In genomic region chr4:76087007-76087769, GRCh38 we compare ENCODE assay signal across 1 cellular context.
TF ChIP-seq lines count a peak whose summit lies in the region.

No MANE protein-coding gene starts in this region.

TF ChIP-seq in K562, 482 proteins besides CTCF, POLR2A, EP300 and RAD21 (continued from another document and continues in another):
- TF ChIP-seq ZNF639 (CRISPR knock-in tag; conservative IDR thresholded peaks at IDR 0.05 in 1 of 2, IDR thresholded peaks at IDR 0.05 in 1 of 2), result no peak
- no peak for TF ChIP-seq SRSF7 (optimal IDR thresholded peaks at IDR 0.05; ENCODE audit: low read depth, low read length)
- TF ChIP-seq SAFB (IDR thresholded peaks at IDR 0.05; ENCODE audit: borderline replicate concordance, low read depth, low read length), result no peak
- TF ChIP-seq, protein P1, sequence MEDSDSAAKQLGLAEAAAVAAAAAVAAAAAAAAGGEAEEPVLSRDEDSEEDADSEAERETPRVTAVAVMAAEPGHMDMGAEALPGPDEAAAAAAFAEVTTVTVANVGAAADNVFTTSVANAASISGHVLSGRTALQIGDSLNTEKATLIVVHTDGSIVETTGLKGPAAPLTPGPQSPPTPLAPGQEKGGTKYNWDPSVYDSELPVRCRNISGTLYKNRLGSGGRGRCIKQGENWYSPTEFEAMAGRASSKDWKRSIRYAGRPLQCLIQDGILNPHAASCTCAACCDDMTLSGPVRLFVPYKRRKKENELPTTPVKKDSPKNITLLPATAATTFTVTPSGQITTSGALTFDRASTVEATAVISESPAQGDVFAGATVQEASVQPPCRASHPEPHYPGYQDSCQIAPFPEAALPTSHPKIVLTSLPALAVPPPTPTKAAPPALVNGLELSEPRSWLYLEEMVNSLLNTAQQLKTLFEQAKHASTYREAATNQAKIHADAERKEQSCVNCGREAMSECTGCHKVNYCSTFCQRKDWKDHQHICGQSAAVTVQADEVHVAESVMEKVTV (CRISPR knock-in tag; IDR thresholded peaks at IDR 0.05), result peak; percentile 54; the same call in 1 of the 2 replicates
- peak; percentile 54; the same call in 1 of the 2 replicates for TF ChIP-seq HDAC2 (IDR thresholded peaks at IDR 0.05)
- no peak for TF ChIP-seq PHF21A (IDR thresholded peaks at IDR 0.05; ENCODE audit: borderline replicate concordance, low read depth)
- TF ChIP-seq ERF (CRISPR knock-in tag; IDR thresholded peaks at IDR 0.05), result no peak
- TF ChIP-seq KDM2B (CRISPR knock-in tag; IDR thresholded peaks at IDR 0.05), result no peak
- TF ChIP-seq HOXB6 (CRISPR knock-in tag; IDR thresholded peaks at IDR 0.05; ENCODE audit: borderline replicate concordance), result no peak
- TF ChIP-seq MIER1 (IDR thresholded peaks at IDR 0.05; ENCODE audit: low read depth), result no peak
- TF ChIP-seq ZNF232 (CRISPR knock-in tag; IDR thresholded peaks at IDR 0.05), result no peak
- TF ChIP-seq TFAP4 (CRISPR knock-in tag; IDR thresholded peaks at IDR 0.05; ENCODE audit: borderline replicate concordance), result peak; percentile 40; the same call in 1 of the 2 replicates
- no peak for TF ChIP-seq ZNF12 (CRISPR knock-in tag; IDR thresholded peaks at IDR 0.05)
- peak; percentile 95 for TF ChIP-seq MYC (IDR thresholded peaks at IDR 0.05; ENCODE audit: low read depth, low read length)
- no peak for TF ChIP-seq MYC (CRISPR knock-in tag; IDR thresholded peaks at IDR 0.05; ENCODE audit: borderline replicate concordance, low read depth)
- no peak for TF ChIP-seq KDM1A (IDR thresholded peaks at IDR 0.05)
- TF ChIP-seq TBP (optimal IDR thresholded peaks at IDR 0.05; ENCODE audit: low read depth, low read length), result peak; percentile 50
- TF ChIP-seq, protein P2, sequence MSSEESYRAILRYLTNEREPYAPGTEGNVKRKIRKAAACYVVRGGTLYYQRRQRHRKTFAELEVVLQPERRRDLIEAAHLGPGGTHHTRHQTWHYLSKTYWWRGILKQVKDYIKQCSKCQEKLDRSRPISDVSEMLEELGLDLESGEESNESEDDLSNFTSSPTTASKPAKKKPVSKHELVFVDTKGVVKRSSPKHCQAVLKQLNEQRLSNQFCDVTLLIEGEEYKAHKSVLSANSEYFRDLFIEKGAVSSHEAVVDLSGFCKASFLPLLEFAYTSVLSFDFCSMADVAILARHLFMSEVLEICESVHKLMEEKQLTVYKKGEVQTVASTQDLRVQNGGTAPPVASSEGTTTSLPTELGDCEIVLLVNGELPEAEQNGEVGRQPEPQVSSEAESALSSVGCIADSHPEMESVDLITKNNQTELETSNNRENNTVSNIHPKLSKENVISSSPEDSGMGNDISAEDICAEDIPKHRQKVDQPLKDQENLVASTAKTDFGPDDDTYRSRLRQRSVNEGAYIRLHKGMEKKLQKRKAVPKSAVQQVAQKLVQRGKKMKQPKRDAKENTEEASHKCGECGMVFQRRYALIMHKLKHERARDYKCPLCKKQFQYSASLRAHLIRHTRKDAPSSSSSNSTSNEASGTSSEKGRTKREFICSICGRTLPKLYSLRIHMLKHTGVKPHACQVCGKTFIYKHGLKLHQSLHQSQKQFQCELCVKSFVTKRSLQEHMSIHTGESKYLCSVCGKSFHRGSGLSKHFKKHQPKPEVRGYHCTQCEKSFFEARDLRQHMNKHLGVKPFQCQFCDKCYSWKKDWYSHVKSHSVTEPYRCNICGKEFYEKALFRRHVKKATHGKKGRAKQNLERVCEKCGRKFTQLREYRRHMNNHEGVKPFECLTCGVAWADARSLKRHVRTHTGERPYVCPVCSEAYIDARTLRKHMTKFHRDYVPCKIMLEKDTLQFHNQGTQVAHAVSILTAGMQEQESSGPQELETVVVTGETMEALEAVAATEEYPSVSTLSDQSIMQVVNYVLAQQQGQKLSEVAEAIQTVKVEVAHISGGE (CRISPR knock-in tag; IDR thresholded peaks at IDR 0.05), result no peak
- TF ChIP-seq POLR2H (tag; IDR thresholded peaks at IDR 0.05; ENCODE audit: low read depth), result no peak; the same call in 1 of the 2 replicates
- TF ChIP-seq SETDB1 (IDR thresholded peaks at IDR 0.05; ENCODE audit: low read length), result no peak
- TF ChIP-seq DIDO1 (tag; IDR thresholded peaks at IDR 0.05; ENCODE audit: low read depth), result no peak
- no peak for TF ChIP-seq FOXA1 (IDR thresholded peaks at IDR 0.05; ENCODE audit: borderline replicate concordance)
- no peak for TF ChIP-seq MED1 (CRISPR knock-in tag; IDR thresholded peaks at IDR 0.05; ENCODE audit: borderline replicate concordance)
- TF ChIP-seq TBL1XR1 (IDR thresholded peaks at IDR 0.05; ENCODE audit: low read length in 2 of 2), result no peak
- TF ChIP-seq NCOA2 (IDR thresholded peaks at IDR 0.05; ENCODE audit: partially characterized antibody in 2 of 2), result no peak
- peak; percentile 59 for TF ChIP-seq SMARCA4 (IDR thresholded peaks at IDR 0.05)
- TF ChIP-seq, protein P3, sequence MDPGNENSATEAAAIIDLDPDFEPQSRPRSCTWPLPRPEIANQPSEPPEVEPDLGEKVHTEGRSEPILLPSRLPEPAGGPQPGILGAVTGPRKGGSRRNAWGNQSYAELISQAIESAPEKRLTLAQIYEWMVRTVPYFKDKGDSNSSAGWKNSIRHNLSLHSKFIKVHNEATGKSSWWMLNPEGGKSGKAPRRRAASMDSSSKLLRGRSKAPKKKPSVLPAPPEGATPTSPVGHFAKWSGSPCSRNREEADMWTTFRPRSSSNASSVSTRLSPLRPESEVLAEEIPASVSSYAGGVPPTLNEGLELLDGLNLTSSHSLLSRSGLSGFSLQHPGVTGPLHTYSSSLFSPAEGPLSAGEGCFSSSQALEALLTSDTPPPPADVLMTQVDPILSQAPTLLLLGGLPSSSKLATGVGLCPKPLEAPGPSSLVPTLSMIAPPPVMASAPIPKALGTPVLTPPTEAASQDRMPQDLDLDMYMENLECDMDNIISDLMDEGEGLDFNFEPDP (CRISPR knock-in tag; IDR thresholded peaks at IDR 0.05), result no peak
- TF ChIP-seq, protein P4, sequence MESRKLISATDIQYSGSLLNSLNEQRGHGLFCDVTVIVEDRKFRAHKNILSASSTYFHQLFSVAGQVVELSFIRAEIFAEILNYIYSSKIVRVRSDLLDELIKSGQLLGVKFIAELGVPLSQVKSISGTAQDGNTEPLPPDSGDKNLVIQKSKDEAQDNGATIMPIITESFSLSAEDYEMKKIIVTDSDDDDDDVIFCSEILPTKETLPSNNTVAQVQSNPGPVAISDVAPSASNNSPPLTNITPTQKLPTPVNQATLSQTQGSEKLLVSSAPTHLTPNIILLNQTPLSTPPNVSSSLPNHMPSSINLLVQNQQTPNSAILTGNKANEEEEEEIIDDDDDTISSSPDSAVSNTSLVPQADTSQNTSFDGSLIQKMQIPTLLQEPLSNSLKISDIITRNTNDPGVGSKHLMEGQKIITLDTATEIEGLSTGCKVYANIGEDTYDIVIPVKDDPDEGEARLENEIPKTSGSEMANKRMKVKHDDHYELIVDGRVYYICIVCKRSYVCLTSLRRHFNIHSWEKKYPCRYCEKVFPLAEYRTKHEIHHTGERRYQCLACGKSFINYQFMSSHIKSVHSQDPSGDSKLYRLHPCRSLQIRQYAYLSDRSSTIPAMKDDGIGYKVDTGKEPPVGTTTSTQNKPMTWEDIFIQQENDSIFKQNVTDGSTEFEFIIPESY (CRISPR knock-in tag; IDR thresholded peaks at IDR 0.05), result no peak
- TF ChIP-seq, protein P5, sequence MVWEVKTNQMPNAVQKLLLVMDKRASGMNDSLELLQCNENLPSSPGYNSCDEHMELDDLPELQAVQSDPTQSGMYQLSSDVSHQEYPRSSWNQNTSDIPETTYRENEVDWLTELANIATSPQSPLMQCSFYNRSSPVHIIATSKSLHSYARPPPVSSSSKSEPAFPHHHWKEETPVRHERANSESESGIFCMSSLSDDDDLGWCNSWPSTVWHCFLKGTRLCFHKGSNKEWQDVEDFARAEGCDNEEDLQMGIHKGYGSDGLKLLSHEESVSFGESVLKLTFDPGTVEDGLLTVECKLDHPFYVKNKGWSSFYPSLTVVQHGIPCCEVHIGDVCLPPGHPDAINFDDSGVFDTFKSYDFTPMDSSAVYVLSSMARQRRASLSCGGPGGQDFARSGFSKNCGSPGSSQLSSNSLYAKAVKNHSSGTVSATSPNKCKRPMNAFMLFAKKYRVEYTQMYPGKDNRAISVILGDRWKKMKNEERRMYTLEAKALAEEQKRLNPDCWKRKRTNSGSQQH (CRISPR knock-in tag; IDR thresholded peaks at IDR 0.05), result no peak
- 0 out of 2 replicates have a peak, but pooled peaks have one; percentile 3 for TF ChIP-seq CBFA2T2 (conservative IDR thresholded peaks at IDR 0.05)
- TF ChIP-seq JUNB (CRISPR knock-in tag; conservative IDR thresholded peaks at IDR 0.05), result no peak
- no peak for TF ChIP-seq ATF6 (CRISPR knock-in tag; IDR thresholded peaks at IDR 0.05)
- no peak for TF ChIP-seq ZNF57 (CRISPR knock-in tag; IDR thresholded peaks at IDR 0.05)
- no peak for TF ChIP-seq WHSC1 (IDR thresholded peaks at IDR 0.05; ENCODE audit: low read length)
- no peak for TF ChIP-seq SPI1 (IDR thresholded peaks at IDR 0.05; ENCODE audit: borderline replicate concordance, low read depth, low read length)
- no peak for TF ChIP-seq LEF1 (IDR thresholded peaks at IDR 0.05)
- TF ChIP-seq ZNF239 (CRISPR knock-in tag; IDR thresholded peaks at IDR 0.05), result no peak
- TF ChIP-seq BRCA1 (IDR thresholded peaks at IDR 0.05), result no peak
- no peak for TF ChIP-seq BRCA1 (CRISPR knock-in tag; IDR thresholded peaks at IDR 0.05)
- TF ChIP-seq PHB (CRISPR knock-in tag; IDR thresholded peaks at IDR 0.05), result no peak
- no peak for TF ChIP-seq SRSF9 (IDR thresholded peaks at IDR 0.05; ENCODE audit: borderline replicate concordance, low read depth, low read length)
- no peak for TF ChIP-seq MTA3 (IDR thresholded peaks at IDR 0.05; ENCODE audit: borderline replicate concordance)
- TF ChIP-seq ZNF436 (CRISPR knock-in tag; IDR thresholded peaks at IDR 0.05), result no peak
- 0 out of 2 replicates have a peak, but pooled peaks have one; percentile 19 for TF ChIP-seq SMARCC2 (IDR thresholded peaks at IDR 0.05; ENCODE audit: low read depth)
- TF ChIP-seq NR1H2 (CRISPR knock-in tag; IDR thresholded peaks at IDR 0.05), result 0 out of 2 replicates have a peak, but pooled peaks have one; percentile 29
- no peak for TF ChIP-seq ZNF77 (CRISPR knock-in tag; IDR thresholded peaks at IDR 0.05)
- peak; percentile 28; the same call in 1 of the 2 replicates for TF ChIP-seq NCOR1 (IDR thresholded peaks at IDR 0.05)
- TF ChIP-seq, protein P6, sequence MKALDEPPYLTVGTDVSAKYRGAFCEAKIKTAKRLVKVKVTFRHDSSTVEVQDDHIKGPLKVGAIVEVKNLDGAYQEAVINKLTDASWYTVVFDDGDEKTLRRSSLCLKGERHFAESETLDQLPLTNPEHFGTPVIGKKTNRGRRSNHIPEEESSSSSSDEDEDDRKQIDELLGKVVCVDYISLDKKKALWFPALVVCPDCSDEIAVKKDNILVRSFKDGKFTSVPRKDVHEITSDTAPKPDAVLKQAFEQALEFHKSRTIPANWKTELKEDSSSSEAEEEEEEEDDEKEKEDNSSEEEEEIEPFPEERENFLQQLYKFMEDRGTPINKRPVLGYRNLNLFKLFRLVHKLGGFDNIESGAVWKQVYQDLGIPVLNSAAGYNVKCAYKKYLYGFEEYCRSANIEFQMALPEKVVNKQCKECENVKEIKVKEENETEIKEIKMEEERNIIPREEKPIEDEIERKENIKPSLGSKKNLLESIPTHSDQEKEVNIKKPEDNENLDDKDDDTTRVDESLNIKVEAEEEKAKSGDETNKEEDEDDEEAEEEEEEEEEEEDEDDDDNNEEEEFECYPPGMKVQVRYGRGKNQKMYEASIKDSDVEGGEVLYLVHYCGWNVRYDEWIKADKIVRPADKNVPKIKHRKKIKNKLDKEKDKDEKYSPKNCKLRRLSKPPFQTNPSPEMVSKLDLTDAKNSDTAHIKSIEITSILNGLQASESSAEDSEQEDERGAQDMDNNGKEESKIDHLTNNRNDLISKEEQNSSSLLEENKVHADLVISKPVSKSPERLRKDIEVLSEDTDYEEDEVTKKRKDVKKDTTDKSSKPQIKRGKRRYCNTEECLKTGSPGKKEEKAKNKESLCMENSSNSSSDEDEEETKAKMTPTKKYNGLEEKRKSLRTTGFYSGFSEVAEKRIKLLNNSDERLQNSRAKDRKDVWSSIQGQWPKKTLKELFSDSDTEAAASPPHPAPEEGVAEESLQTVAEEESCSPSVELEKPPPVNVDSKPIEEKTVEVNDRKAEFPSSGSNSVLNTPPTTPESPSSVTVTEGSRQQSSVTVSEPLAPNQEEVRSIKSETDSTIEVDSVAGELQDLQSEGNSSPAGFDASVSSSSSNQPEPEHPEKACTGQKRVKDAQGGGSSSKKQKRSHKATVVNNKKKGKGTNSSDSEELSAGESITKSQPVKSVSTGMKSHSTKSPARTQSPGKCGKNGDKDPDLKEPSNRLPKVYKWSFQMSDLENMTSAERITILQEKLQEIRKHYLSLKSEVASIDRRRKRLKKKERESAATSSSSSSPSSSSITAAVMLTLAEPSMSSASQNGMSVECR (CRISPR knock-in tag; IDR thresholded peaks at IDR 0.05), result no peak
- no peak for TF ChIP-seq FOXK1 (CRISPR knock-in tag; IDR thresholded peaks at IDR 0.05; ENCODE audit: borderline replicate concordance)
- TF ChIP-seq ELF2 (CRISPR knock-in tag; IDR thresholded peaks at IDR 0.05), result no peak
- no peak for TF ChIP-seq ZNF561 (CRISPR knock-in tag; conservative IDR thresholded peaks at IDR 0.05)
